Comparison of ENCODE assay signal across 16 cellular contexts in the genomic region with DNA sequence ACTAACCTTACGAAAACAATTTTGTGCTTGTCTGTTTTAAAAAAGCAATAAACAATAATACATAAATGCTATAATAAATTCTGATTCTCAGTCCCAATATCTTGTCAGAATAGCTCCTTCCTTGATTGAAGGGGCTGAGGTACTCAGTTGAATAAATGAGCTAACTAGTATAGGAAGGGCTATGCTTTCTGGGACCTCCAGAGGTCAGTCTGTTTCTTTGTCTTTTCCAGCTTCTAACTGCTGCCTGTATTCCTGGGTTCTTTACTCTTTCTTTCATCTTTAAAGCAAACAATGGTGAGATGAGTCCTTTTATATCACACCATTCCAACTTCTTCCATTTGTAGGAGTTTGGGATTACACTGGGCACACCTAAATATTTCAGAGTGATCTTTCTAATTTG.
DNase-seq lines count a peak whose midpoint lies in the region; ATAC-seq and TF ChIP-seq lines count a peak whose summit lies in the region.
"Had no signal": no experiment of that assay in that cellular context is flagged by ENCODE, and none has a peak within 500 bp of the region (broad histone marks: within the 10 kb centered on the region; RNA-seq: fewer than 3 reads in every experiment).

No MANE protein-coding gene starts in this region.

- H3K79me2 ChIP-seq in DND-41 (ENCODE audit: insufficient read depth, low read length) (no peaks in the 10 kb centered on the region), Karpas-422 (ENCODE audit: low read length) (no peaks in the 10 kb centered on the region)

- H2AFZ ChIP-seq in DND-41 (ENCODE audit: low read depth, low read length) (no peak overlapping the region), Karpas-422 (ENCODE audit: low read length) (peak overlapping the region; percentile 93)

- H4K20me1 ChIP-seq in DND-41 (ENCODE audit: insufficient read depth, low read length) (no peaks in the 10 kb centered on the region), Karpas-422 (ENCODE audit: insufficient read depth, low read depth, low read length) (no peaks in the 10 kb centered on the region)

- POLR2A ChIA-PET in RWPE1 (lab: Yijun Ruan, JAX; ENCODE audit: low non-redundant PET), result no interaction called here

- no peaks in the 10 kb centered on the region for H3K9me2 ChIP-seq in Karpas-422 (replicated peaks; ENCODE audit: insufficient read depth, low read length)

- no peak for DNase-seq in DND-41
- peak; percentile 75 for DNase-seq in Karpas-422
- DNase-seq in RWPE1 (ENCODE audit: low spot score), result no peak
- DNase-seq in iPS-NIHi11 (ENCODE audit: low spot score), result peak; percentile 28
- DNase-seq in left lobe of liver (ENCODE audit: low spot score), result no peak
- DNase-seq in GM13976 (ENCODE audit: low spot score), result no peak
- DNase-seq in activated CD8-positive, alpha-beta memory T cell treated with anti-CD3 and anti-CD28 coated beads, Interleukin-2, amount 10 ng/mL, durations not matched to agents 7 days and 5 days, result no peak
- DNase-seq in posterior cingulate gyrus, result no peak
- DNase-seq: activated CD4-positive, alpha-beta T cell treated with anti-CD3 and anti-CD28 coated beads for 1 hour; activated T-cell treated with anti-CD3 and anti-CD28 coated beads, Interleukin-2, amount 50 U/mL, for 72 hours; brain microvascular endothelial cell; effector memory CD8-positive, alpha-beta T cell; occipital lobe; tibial artery had no signal

- no peak overlapping the region for H3K9ac ChIP-seq in DND-41 (ENCODE audit: low read depth, low read length)
- H3K9ac ChIP-seq in Karpas-422 (ENCODE audit: low read length), result no peak overlapping the region

- H3K4me1 ChIP-seq in DND-41 (ENCODE audit: insufficient read depth, low read length) (no peaks in the 10 kb centered on the region), Karpas-422 (ENCODE audit: low read length) (peaks cover 4% of the 10 kb centered on the region)
- H3K4me1 ChIP-seq: HAP-1, SJSA1, tibial artery had no signal

- H3K27me3 Mint-ChIP-seq in activated CD8-positive, alpha-beta memory T cell treated with anti-CD3 and anti-CD28 coated beads, Interleukin-2, amount 10 ng/mL, durations not matched to agents 7 days and 5 days, result no peaks in the 10 kb centered on the region
- H3K27me3 Mint-ChIP-seq: effector memory CD8-positive, alpha-beta T cell had no signal

- no peak overlapping the region for H3K4me3 Mint-ChIP-seq in activated CD8-positive, alpha-beta memory T cell treated with anti-CD3 and anti-CD28 coated beads, Interleukin-2, amount 10 ng/mL, durations not matched to agents 7 days and 5 days
- H3K4me3 Mint-ChIP-seq: activated T-cell treated with anti-CD3 and anti-CD28 coated beads, Interleukin-2, amount 50 U/mL, for 72 hours; effector memory CD8-positive, alpha-beta T cell had no signal

- no peaks in the 10 kb centered on the region for H3K4me1 Mint-ChIP-seq in activated CD8-positive, alpha-beta memory T cell treated with anti-CD3 and anti-CD28 coated beads, Interleukin-2, amount 10 ng/mL, durations not matched to agents 7 days and 5 days

- H3K9me3 ChIP-seq in DND-41 (ENCODE audit: insufficient read depth, low read length, severe bottlenecking), result no peaks in the 10 kb centered on the region
- no peaks in the 10 kb centered on the region for H3K9me3 ChIP-seq in Karpas-422 (ENCODE audit: low read length)
- H3K9me3 ChIP-seq: HAP-1, SJSA1, tibial artery had no signal

- H3K27ac Mint-ChIP-seq in activated CD8-positive, alpha-beta memory T cell treated with anti-CD3 and anti-CD28 coated beads, Interleukin-2, amount 10 ng/mL, durations not matched to agents 7 days and 5 days, result no peak overlapping the region
- H3K27ac Mint-ChIP-seq: activated T-cell treated with anti-CD3 and anti-CD28 coated beads, Interleukin-2, amount 50 U/mL, for 72 hours; effector memory CD8-positive, alpha-beta T cell had no signal

- intact Hi-C loops in posterior cingulate gyrus (cut with DNase I), result no loop called here

- no peaks in the 10 kb centered on the region for H3K27me3 ChIP-seq in DND-41 (ENCODE audit: insufficient read depth, low read length, poor library complexity)
- H3K27me3 ChIP-seq in Karpas-422 (ENCODE audit: low read length), result no peaks in the 10 kb centered on the region
- H3K27me3 ChIP-seq: brain microvascular endothelial cell, SJSA1, tibial artery had no signal

- in situ Hi-C loops in GM13976 (cut with MboI; ENCODE audit: low sequenced_read_pairs, unreplicated experiment), result no loop called here

- H3K27ac ChIP-seq in DND-41 (ENCODE audit: low read length), result no peak overlapping the region
- H3K27ac ChIP-seq in Karpas-422 (ENCODE audit: low read length), result no peak overlapping the region
- H3K27ac ChIP-seq in RWPE1, result no peak overlapping the region
- H3K27ac ChIP-seq: brain microvascular endothelial cell, SJSA1, tibial artery had no signal

- peak; percentile 6 for TF ChIP-seq CTCF in DND-41 (IDR thresholded peaks at IDR 0.05; ENCODE audit: borderline replicate concordance, extremely low read depth, low read length, poor library complexity, severe bottlenecking)
- TF ChIP-seq CTCF in RWPE1 (conservative IDR thresholded peaks at IDR 0.05; ENCODE audit: low read depth), result peak; percentile 27; the same call in 1 of the 2 replicates
- TF ChIP-seq CTCF in GM13976 (IDR thresholded peaks at IDR 0.05; ENCODE audit: borderline replicate concordance, control extremely low read depth, extremely low read depth, insufficient read depth, missing control alignments), result no peak

- no peaks in the 10 kb centered on the region for H3K36me3 Mint-ChIP-seq in activated CD8-positive, alpha-beta memory T cell treated with anti-CD3 and anti-CD28 coated beads, Interleukin-2, amount 10 ng/mL, durations not matched to agents 7 days and 5 days

- no peak for ATAC-seq in DND-41 (ENCODE audit: insufficient read depth, low read depth)
- ATAC-seq in left lobe of liver, result no peak
- no peak for ATAC-seq in activated CD8-positive, alpha-beta memory T cell treated with anti-CD3 and anti-CD28 coated beads, Interleukin-2, amount 10 ng/mL, durations not matched to agents 7 days and 5 days
- ATAC-seq: activated T-cell treated with anti-CD3 and anti-CD28 coated beads, Interleukin-2, amount 50 U/mL, for 72 hours; effector memory CD8-positive, alpha-beta T cell had no signal

- H3K9me3 Mint-ChIP-seq in activated CD8-positive, alpha-beta memory T cell treated with anti-CD3 and anti-CD28 coated beads, Interleukin-2, amount 10 ng/mL, durations not matched to agents 7 days and 5 days (ENCODE audit: low read depth), result no peaks in the 10 kb centered on the region

- no peaks in the 10 kb centered on the region for H3K36me3 ChIP-seq in DND-41 (ENCODE audit: insufficient read depth, low read length)
- H3K36me3 ChIP-seq in Karpas-422 (ENCODE audit: insufficient read depth, low read length), result no peaks in the 10 kb centered on the region
- H3K36me3 ChIP-seq: brain microvascular endothelial cell, HAP-1, SJSA1, tibial artery had no signal

- H3K4me3 ChIP-seq in DND-41 (ENCODE audit: low read depth in 1 of 2, low read length in 2 of 2), result no peak overlapping the region
- H3K4me3 ChIP-seq in Karpas-422 (ENCODE audit: low read length), result peak overlapping the region; percentile 47; the same call in 1 of the 2 replicates
- H3K4me3 ChIP-seq: HAP-1, SJSA1, tibial artery had no signal

- H3K4me2 ChIP-seq in DND-41 (ENCODE audit: insufficient read depth, low read length) (no peak overlapping the region), Karpas-422 (ENCODE audit: low read depth, low read length, poor library complexity, severe bottlenecking) (peak overlapping the region; percentile 52)

- CTCF ChIA-PET in RWPE1 (lab: Yijun Ruan, JAX), result no interaction called here
- CTCF ChIA-PET in activated CD8-positive, alpha-beta memory T cell treated with anti-CD3 and anti-CD28 coated beads, Interleukin-2, amount 10 ng/mL, durations not matched to agents 7 days and 5 days (lab: Charles Lee), result no interaction called here

Comparison
In these comparisons a context has a peak if more than half of its experiments do, and no peak if none do; other contexts are left out.
1. DNase-seq: peak in Karpas-422 (single experiment) and iPS-NIHi11 (single experiment); none in DND-41 (single experiment), RWPE1 (single experiment), left lobe of liver (single experiment), GM13976 (single experiment), activated CD8-positive, alpha-beta memory T cell treated with anti-CD3 and anti-CD28 coated beads, Interleukin-2, amount 10 ng/mL, durations not matched to agents 7 days and 5 days (single experiment) and posterior cingulate gyrus (0 of 10).